Comparison of ENCODE assay signal across 10 cellular contexts in genomic region chr11:128343134-128343514, GRCh38.
DNase-seq lines count a peak whose midpoint lies in the region; ATAC-seq and TF ChIP-seq lines count a peak whose summit lies in the region.
"Had no signal": no experiment of that assay in that cellular context is flagged by ENCODE, and none has a peak within 500 bp of the region (broad histone marks: within the 10 kb centered on the region; RNA-seq: fewer than 3 reads in every experiment).

No MANE protein-coding gene starts in this region.

- peaks cover 16% of the 10 kb centered on the region for H3K4me1 ChIP-seq in GM23248 (ENCODE audit: insufficient read depth)

- no peaks in the 10 kb centered on the region for H3K36me3 ChIP-seq in GM23248 (ENCODE audit: low read depth)

- no peaks in the 10 kb centered on the region for H3K27me3 Mint-ChIP-seq in T-helper 17 cell
- no peaks in the 10 kb centered on the region for H3K27me3 Mint-ChIP-seq in naive B cell
- peaks cover 7% of the 10 kb centered on the region for H3K27me3 Mint-ChIP-seq in progenitor cell of endocrine pancreas

- WGBS in GM23248 (ENCODE audit: low coverage in 1 of 2, low lambda C conversion rate in 2 of 2, missing lambda C conversion rate in 2 of 2), 2 experiments = 48 to 50% methylated on average over 2 of the region's 2 CpGs
- 55 to 66% methylated on average over 2 of the region's 2 CpGs for WGBS in lower leg skin, 2 donors

- no peak for TF ChIP-seq CTCF in progenitor cell of endocrine pancreas (IDR thresholded peaks at IDR 0.05; ENCODE audit: unreplicated experiment)
- TF ChIP-seq CTCF in lower leg skin (IDR thresholded peaks at IDR 0.05) = no peak

- peak overlapping the region; percentile 88 for H3K4me3 Mint-ChIP-seq in T-helper 17 cell
- H3K4me3 Mint-ChIP-seq in naive B cell = peak overlapping the region in 4 of 8 donors; percentile 17 to 71 (median 41)
- H3K4me3 Mint-ChIP-seq in progenitor cell of endocrine pancreas (ENCODE audit: low read depth) = no peak overlapping the region

- no peak overlapping the region for H3K4me3 ChIP-seq in GM23248
- no peak overlapping the region for H3K4me3 ChIP-seq in lower leg skin (ENCODE audit: low read depth, poor library complexity, severe bottlenecking)
- H3K4me3 ChIP-seq: coronary artery had no signal

- H3K4me2 ChIP-seq in GM23248 (ENCODE audit: unreplicated experiment) = no peak overlapping the region

- no peaks in the 10 kb centered on the region for H3K27me3 ChIP-seq in GM23248 (replicated peaks; ENCODE audit: insufficient read depth)

- H3K4me1 Mint-ChIP-seq in T-helper 17 cell (peaks cover 64% of the 10 kb centered on the region), naive B cell (peaks cover 30 to 32% (median 31%) of the 10 kb centered on the region in 3 donors), progenitor cell of endocrine pancreas (ENCODE audit: low read depth) (peaks cover 4% of the 10 kb centered on the region)

- peak overlapping the region; percentile 99 for H3K27ac Mint-ChIP-seq in T-helper 17 cell
- H3K27ac Mint-ChIP-seq in naive B cell = peak overlapping the region in 5 of 6 donors; percentile 78 to 93 (median 87)
- no peak overlapping the region for H3K27ac Mint-ChIP-seq in progenitor cell of endocrine pancreas

- H3K27ac ChIP-seq in GM23248 = peak overlapping the region; percentile 49

- peaks cover 30% of the 10 kb centered on the region for H3F3A ChIP-seq in GM23248 (ENCODE audit: insufficient read depth)

- no peaks in the 10 kb centered on the region for H4K20me1 ChIP-seq in GM23248 (ENCODE audit: insufficient read depth)

- no peak overlapping the region; the same call in 1 of the 2 replicates for H3K9ac ChIP-seq in GM23248

- no peaks in the 10 kb centered on the region for H3K9me3 ChIP-seq in GM23248 (ENCODE audit: low read depth)
- no peaks in the 10 kb centered on the region for H3K9me3 ChIP-seq in T-helper 17 cell (ENCODE audit: control insufficient read depth, low read length, poor library complexity, severe bottlenecking)

- no peaks in the 10 kb centered on the region for H3K79me2 ChIP-seq in GM23248 (ENCODE audit: insufficient read depth)

- no peaks in the 10 kb centered on the region for H3K9me3 Mint-ChIP-seq in naive B cell
- no peaks in the 10 kb centered on the region for H3K9me3 Mint-ChIP-seq in progenitor cell of endocrine pancreas (ENCODE audit: low read depth)

- peak; percentile 36 for ATAC-seq in GM18511 (IDR thresholded peaks at IDR 0.05; ENCODE audit: unreplicated experiment)
- ATAC-seq in T-helper 17 cell = no peak
- ATAC-seq in naive B cell (ENCODE audit: low read depth in 2 of 2) = no peak

- in situ Hi-C loops in GM23248 (cut with MboI) = no loop called here

- peak overlapping the region; percentile 23; the same call in 1 of the 2 replicates for H2AFZ ChIP-seq in GM23248

- DNase-seq in GM23248 (no peak), T-helper 17 cell (no peak), naive B cell (no peak), progenitor cell of endocrine pancreas (ENCODE audit: low spot score, unreplicated experiment) (no peak), SHP77 (lab: John Stamatoyannopoulos, UW) (no peak), lower leg skin (ENCODE audit: low spot score in 2 of 2) (no peak)
- no peak for DNase-seq in activated effector memory CD4-positive, alpha-beta T cell treated with anti-CD3 and anti-CD28 coated beads, Interleukin-2, amount 50 U/mL, for 16 hours
- DNase-seq: NCI-H187 treated with DMSO at 0.1 percent for 48 hours had no signal

- TF ChIP-seq POLR2A in lower leg skin (IDR thresholded peaks at IDR 0.05) = no peak

- intact Hi-C loops in lower leg skin (cut with DNase I; ENCODE audit: low total_unique reads) = no loop called here

- H3K36me3 Mint-ChIP-seq in T-helper 17 cell (ENCODE audit: low read depth) = peaks cover 2% of the 10 kb centered on the region
- H3K36me3 Mint-ChIP-seq in naive B cell = no peaks in the 10 kb centered on the region
- H3K36me3 Mint-ChIP-seq in progenitor cell of endocrine pancreas (ENCODE audit: insufficient read depth) = no peaks in the 10 kb centered on the region

- no peaks in the 10 kb centered on the region for H3K9me2 ChIP-seq in GM23248 (ENCODE audit: insufficient read depth)
